In genomic region chr22:42139508-42139907, GRCh38 we compare ENCODE assay signal across 1 cellular context. TPM values are rescaled to one million over a fixed set of nuclear protein-coding genes. Genes with fewer than 3 reads are reported as not detected.
"Had no signal": no experiment of that assay in that cellular context is flagged by ENCODE, and none has a peak within 500 bp of the region (broad histone marks: within the 10 kb centered on the region; RNA-seq: fewer than 3 reads in every experiment).

No MANE protein-coding gene starts in this region.

RNA-seq across cellular contexts. Expression of gene CYP2D6, which starts 8.9 kb away (rescaled TPM):
- total RNA-seq: myocyte had no signal
